12 cellular contexts compared by ENCODE assay signal in genomic region chr11:126341760-126342161, GRCh38. TPM values are rescaled to one million over a fixed set of nuclear protein-coding genes. Genes with fewer than 3 reads are reported as not detected.
DNase-seq lines count a peak whose midpoint lies in the region; ATAC-seq and TF ChIP-seq lines count a peak whose summit lies in the region.
"Had no signal": no experiment of that assay in that cellular context is flagged by ENCODE, and none has a peak within 500 bp of the region (broad histone marks: within the 10 kb centered on the region; RNA-seq: fewer than 3 reads in every experiment).

No MANE protein-coding gene starts in this region.

- H3K36me3 Mint-ChIP-seq in activated CD4-positive, alpha-beta T cell treated with anti-CD3 and anti-CD28 coated beads, Interleukin-2, amount 10 ng/mL, durations not matched to agents 24 days and 14 days (ENCODE audit: low read depth), result peaks cover 38% of the 10 kb centered on the region

- H3K9ac ChIP-seq in SK-N-SH (peak overlapping the region; percentile 19; the same call in 1 of the 2 replicates), smooth muscle cell (ENCODE audit: low read depth) (peak overlapping the region; percentile 26)

- H3K4me2 ChIP-seq in SK-N-SH, result peak overlapping the region; percentile 35; the same call in 1 of the 2 replicates
- peak overlapping the region; percentile 60 for H3K4me2 ChIP-seq in smooth muscle cell

- no peak for TF ChIP-seq POLR2A in esophagus squamous epithelium (IDR thresholded peaks at IDR 0.05)

- H3F3A ChIP-seq in SK-N-SH (replicated peaks; ENCODE audit: insufficient read depth) (peaks cover 16% of the 10 kb centered on the region), smooth muscle cell (ENCODE audit: low read depth) (peaks cover 18% of the 10 kb centered on the region)

- H3K27me3 Mint-ChIP-seq in activated CD4-positive, alpha-beta T cell treated with anti-CD3 and anti-CD28 coated beads, Interleukin-2, amount 10 ng/mL, durations not matched to agents 24 days and 14 days, result no peaks in the 10 kb centered on the region
- H3K27me3 Mint-ChIP-seq: memory B cell had no signal

- H3K4me1 Mint-ChIP-seq in activated CD4-positive, alpha-beta T cell treated with anti-CD3 and anti-CD28 coated beads, Interleukin-2, amount 10 ng/mL, durations not matched to agents 24 days and 14 days, result peaks cover 21% of the 10 kb centered on the region
- H3K4me1 Mint-ChIP-seq: memory B cell had no signal

- no peak overlapping the region for H2AFZ ChIP-seq in SK-N-SH (ENCODE audit: low read depth)
- no peak overlapping the region for H2AFZ ChIP-seq in smooth muscle cell (ENCODE audit: low read depth)

- H3K27me3 ChIP-seq in SK-N-SH (ENCODE audit: insufficient read depth) (no peaks in the 10 kb centered on the region), smooth muscle cell (ENCODE audit: low read depth) (no peaks in the 10 kb centered on the region), esophagus squamous epithelium (no peaks in the 10 kb centered on the region)

- no peak overlapping the region for H3K4me3 Mint-ChIP-seq in activated CD4-positive, alpha-beta T cell treated with anti-CD3 and anti-CD28 coated beads, Interleukin-2, amount 10 ng/mL, durations not matched to agents 24 days and 14 days
- H3K4me3 Mint-ChIP-seq: H9, memory B cell had no signal

- TF ChIP-seq CTCF in SK-N-SH (IDR thresholded peaks at IDR 0.05) (no peak), smooth muscle cell (IDR thresholded peaks at IDR 0.05; ENCODE audit: borderline replicate concordance, insufficient read depth, poor library complexity, severe bottlenecking) (no peak), esophagus squamous epithelium (IDR thresholded peaks at IDR 0.05) (no peak)

- H3K36me3 ChIP-seq in SK-N-SH (replicated peaks in 1 of 2; ENCODE audit: control insufficient read depth in 1 of 2, insufficient read depth in 2 of 2, low read length in 1 of 2), result peaks cover 4 to 8% of the 10 kb centered on the region in 2 experiments
- H3K36me3 ChIP-seq in smooth muscle cell (ENCODE audit: low read depth), result no peaks in the 10 kb centered on the region
- peaks cover 0 to 67% (median 0%) of the 10 kb centered on the region in 3 donors for H3K36me3 ChIP-seq in esophagus squamous epithelium
- H3K36me3 ChIP-seq: thoracic aorta had no signal

- H3K79me2 ChIP-seq in SK-N-SH (ENCODE audit: insufficient read depth) (no peaks in the 10 kb centered on the region; the same call in 1 of the 2 replicates), smooth muscle cell (ENCODE audit: low read depth) (no peaks in the 10 kb centered on the region)

- intact Hi-C loops in activated CD4-positive, alpha-beta T cell treated with anti-CD3 and anti-CD28 coated beads, Interleukin-2, amount 10 ng/mL, durations not matched to agents 24 days and 14 days (cut with micrococcal nuclease), result no loop called here
- intact Hi-C loops in esophagus squamous epithelium (cut with DNase I), result no loop called here

- CTCF ChIA-PET in SK-N-SH (lab: Yijun Ruan, JAX), result interaction anchor here (0.7 to 1.1 kb wide), 2 partner anchors 12 to 31 kb away, joined by 3 to 4 read pairs; no protein-coding TSS in a partner anchor

- H3K4me1 ChIP-seq in SK-N-SH (ENCODE audit: control insufficient read depth in 1 of 2, insufficient read depth in 2 of 2, low read depth in 1 of 2, low read length in 1 of 2), result peaks cover 28 to 42% of the 10 kb centered on the region in 2 experiments; a peak in 3 of 4 replicates
- H3K4me1 ChIP-seq in smooth muscle cell (ENCODE audit: low read depth), result peaks cover 38% of the 10 kb centered on the region
- peaks cover 5 to 64% (median 30%) of the 10 kb centered on the region in 3 donors for H3K4me1 ChIP-seq in esophagus squamous epithelium

- TF ChIP-seq EP300 in SK-N-SH (IDR thresholded peaks at IDR 0.05; ENCODE audit: borderline replicate concordance in 1 of 2, low read depth in 1 of 2, low read length in 1 of 2), result peak; percentile 12 to 87; a peak in 2 of 4 replicates

- POLR2A ChIA-PET in SK-N-SH (lab: Yijun Ruan, JAX), result no interaction called here

- no peaks in the 10 kb centered on the region for H3K9me2 ChIP-seq in SK-N-SH

- H3K27ac Mint-ChIP-seq in activated CD4-positive, alpha-beta T cell treated with anti-CD3 and anti-CD28 coated beads, Interleukin-2, amount 10 ng/mL, durations not matched to agents 24 days and 14 days, result peak overlapping the region; percentile 61
- H3K27ac Mint-ChIP-seq: memory B cell had no signal

- no peak overlapping the region for H3K4me3 ChIP-seq in SK-N-SH (ENCODE audit: low read depth in 2 of 2, low read length in 1 of 2)
- no peak overlapping the region for H3K4me3 ChIP-seq in smooth muscle cell
- no peak overlapping the region for H3K4me3 ChIP-seq in esophagus squamous epithelium
- H3K4me3 ChIP-seq: thoracic aorta had no signal

- no peak for ATAC-seq in HG03097 (IDR thresholded peaks at IDR 0.05; ENCODE audit: low FRiP score, unreplicated experiment)

- H3K27ac ChIP-seq in SK-N-SH (ENCODE audit: low read depth in 2 of 2, low read length in 1 of 2) (peak overlapping the region; percentile 63 to 80), epithelial cell of prostate (peak overlapping the region; percentile 10), smooth muscle cell (ENCODE audit: low read depth) (peak overlapping the region; percentile 81), esophagus squamous epithelium (peak overlapping the region in 2 of 4 donors; percentile 72 to 78)
- H3K27ac ChIP-seq: thoracic aorta had no signal

- no peak for DNase-seq in activated CD4-positive, alpha-beta T cell treated with anti-CD3 and anti-CD28 coated beads, Interleukin-2, amount 10 ng/mL, durations not matched to agents 24 days and 14 days
- DNase-seq in activated CD4-positive, alpha-beta T cell treated with anti-CD3 and anti-CD28 coated beads, Interleukin-2, amount 50 U/mL, for 48 hours, result no peak
- no peak for DNase-seq in SK-N-SH
- DNase-seq in epithelial cell of prostate (ENCODE audit: low read depth, low spot score), result no peak
- no peak for DNase-seq in smooth muscle cell (lab: John Stamatoyannopoulos, UW; ENCODE audit: unreplicated experiment)
- no peak for DNase-seq in esophagus squamous epithelium (lab: John Stamatoyannopoulos, UW)
- DNase-seq in activated CD4-positive, alpha-beta T cell treated with anti-CD3 and anti-CD28 coated beads for 4 hours, result no peak
- DNase-seq: activated T-cell treated with anti-CD3 and anti-CD28 coated beads, Interleukin-2, amount 50 U/mL, for 1 hour; H9 had no signal

- H4K20me1 ChIP-seq in SK-N-SH (ENCODE audit: insufficient read depth) (no peaks in the 10 kb centered on the region), smooth muscle cell (ENCODE audit: low read depth) (no peaks in the 10 kb centered on the region)

- H3K9me3 ChIP-seq in SK-N-SH, result no peaks in the 10 kb centered on the region
- no peaks in the 10 kb centered on the region for H3K9me3 ChIP-seq in smooth muscle cell (replicated peaks; ENCODE audit: low read depth)
- H3K9me3 ChIP-seq in esophagus squamous epithelium, result no peaks in the 10 kb centered on the region
- H3K9me3 ChIP-seq: thoracic aorta had no signal

- WGBS in SK-N-SH (ENCODE audit: low lambda C conversion rate), result 34% methylated on average over 3 of the region's 3 CpGs
- 10% methylated on average over 3 of the region's 3 CpGs for WGBS in smooth muscle cell (ENCODE audit: low lambda C conversion rate)
- 57% methylated on average over 2 to 3 of the region's 3 CpGs for WGBS in esophagus squamous epithelium, 2 donors

- TF ChIP-seq RAD21 in SK-N-SH (IDR thresholded peaks at IDR 0.05; ENCODE audit: low read length), result no peak

- H3K9me3 Mint-ChIP-seq in activated CD4-positive, alpha-beta T cell treated with anti-CD3 and anti-CD28 coated beads, Interleukin-2, amount 10 ng/mL, durations not matched to agents 24 days and 14 days, result no peaks in the 10 kb centered on the region
- H3K9me3 Mint-ChIP-seq: H9, memory B cell had no signal

TF ChIP-seq in SK-N-SH, 30 proteins besides CTCF, POLR2A, EP300 and RAD21 (continues in another document):
- TF ChIP-seq JUND (IDR thresholded peaks at IDR 0.05), result peak; percentile 90
- TF ChIP-seq CHD2 (IDR thresholded peaks at IDR 0.05; ENCODE audit: low read length, partially characterized antibody), result no peak
- TF ChIP-seq USF1 (IDR thresholded peaks at IDR 0.05; ENCODE audit: borderline replicate concordance, low read depth), result no peak
- no peak for TF ChIP-seq SMC3 (IDR thresholded peaks at IDR 0.05; ENCODE audit: low read depth, low read length)
- TF ChIP-seq RCOR1 (IDR thresholded peaks at IDR 0.05; ENCODE audit: low read length), result no peak

RNA-seq across cellular contexts. Expression of gene ST3GAL4, which starts 13.7 kb away (rescaled TPM):
- total RNA-seq in activated CD4-positive, alpha-beta T cell treated with anti-CD3 and anti-CD28 coated beads, Interleukin-2, amount 10 ng/mL, durations not matched to agents 24 days and 14 days, result 12.3 and 13.3 TPM in 2 replicates
- polyA plus RNA-seq in SK-N-SH (2012; rRNA removed), result 27.1 and 32.0 TPM in 2 replicates
- 20.6 and 30.3 TPM in 2 replicates for polyA plus RNA-seq in SK-N-SH (2012; cell fraction: cytosol; rRNA removed)
- 23.7 and 26.9 TPM in 2 replicates for polyA plus RNA-seq in SK-N-SH (2012; cell fraction: nucleus; rRNA removed)
- total RNA-seq in smooth muscle cell, result 36.5 and 60.3 TPM in 2 replicates
- 58.5 and 60.9 TPM in 2 replicates for polyA plus RNA-seq in smooth muscle cell
- total RNA-seq in esophagus squamous epithelium, result 100 to 1,000 TPM in 1 of 4 donors, 10 to 100 TPM in 3; 31.0 to 110 (median 51.2) TPM

RNA-seq across cellular contexts. Expression of gene DCPS, which starts 37.9 kb away (rescaled TPM):
- total RNA-seq in activated CD4-positive, alpha-beta T cell treated with anti-CD3 and anti-CD28 coated beads, Interleukin-2, amount 10 ng/mL, durations not matched to agents 24 days and 14 days, result 36.0 and 40.2 TPM in 2 replicates
- polyA plus RNA-seq in SK-N-SH (2012; rRNA removed) (35.5 and 48.1 TPM in 2 replicates), smooth muscle cell (25.4 and 34.1 TPM in 2 replicates)
- 33.3 and 42.8 TPM in 2 replicates for polyA plus RNA-seq in SK-N-SH (2012; cell fraction: cytosol; rRNA removed)
- 18.5 and 21.6 TPM in 2 replicates for polyA plus RNA-seq in SK-N-SH (2012; cell fraction: nucleus; rRNA removed)
- total RNA-seq in smooth muscle cell (8.9 and 19.0 TPM in 2 replicates), esophagus squamous epithelium (10 to 100 TPM; 12.0 to 25.7 (median 14.9) TPM)

RNA-seq across cellular contexts. Expression of gene TIRAP, which starts 58.9 kb away (rescaled TPM):
- total RNA-seq in activated CD4-positive, alpha-beta T cell treated with anti-CD3 and anti-CD28 coated beads, Interleukin-2, amount 10 ng/mL, durations not matched to agents 24 days and 14 days, result 11.4 and 12.0 TPM in 2 replicates
- polyA plus RNA-seq in SK-N-SH (2012; rRNA removed), result 5.5 and 6.2 TPM in 2 replicates
- polyA plus RNA-seq in SK-N-SH (2012; cell fraction: cytosol; rRNA removed), result 3.3 and 4.3 TPM in 2 replicates
- polyA plus RNA-seq in SK-N-SH (2012; cell fraction: nucleus; rRNA removed), result 8.1 and 8.3 TPM in 2 replicates
- total RNA-seq in smooth muscle cell, result 3.5 and 3.7 TPM in 2 replicates
- polyA plus RNA-seq in smooth muscle cell, result 2.9 and 5.1 TPM in 2 replicates
- 1 to 10 TPM; 3.9 to 8.8 (median 7.3) TPM for total RNA-seq in esophagus squamous epithelium
